Comparison of ENCODE assay signal across 12 cellular contexts in genomic region chr20:50248104-50248631, GRCh38. TPM values are rescaled to one million over a fixed set of nuclear protein-coding genes. Genes with fewer than 3 reads are reported as not detected.
DNase-seq lines count a peak whose midpoint lies in the region; ATAC-seq and TF ChIP-seq lines count a peak whose summit lies in the region.
"Had no signal": no experiment of that assay in that cellular context is flagged by ENCODE, and none has a peak within 500 bp of the region (broad histone marks: within the 10 kb centered on the region; RNA-seq: fewer than 3 reads in every experiment).

No MANE protein-coding gene starts in this region.

- peak overlapping the region in 1 of 3 donors; percentile 56 for H3K27ac ChIP-seq in right lobe of liver

- no peaks in the 10 kb centered on the region for H3K9me3 Mint-ChIP-seq in MCF 10A (ENCODE audit: unreplicated experiment)
- H3K9me3 Mint-ChIP-seq: endodermal cell; natural killer cell treated with Interleukin-12 subunit alpha and Interleukin-12 subunit beta and Interleukin-15 and Interleukin-18, amount 100 ng/mL, for 72 hours had no signal

- BruUV-seq in MCF 10A (replicated peaks; lab: Mats Ljungman, UMichigan), result no TSS peak

- CTCF ChIA-PET in MCF 10A (lab: Yijun Ruan, JAX), result interaction anchor here (0.6 kb wide), 1 partner anchor 706 kb away, joined by 3 read pairs; no protein-coding TSS in a partner anchor

- no peaks in the 10 kb centered on the region for H3K9me3 ChIP-seq in right lobe of liver

- no peak overlapping the region for H3K4me3 Mint-ChIP-seq in MCF 10A (ENCODE audit: unreplicated experiment)
- H3K4me3 Mint-ChIP-seq: endodermal cell; natural killer cell treated with Interleukin-12 subunit alpha and Interleukin-12 subunit beta and Interleukin-15 and Interleukin-18, amount 100 ng/mL, for 72 hours had no signal

- H3K36me3 Mint-ChIP-seq in MCF 10A (ENCODE audit: insufficient read depth, unreplicated experiment), result no peaks in the 10 kb centered on the region
- H3K36me3 Mint-ChIP-seq: natural killer cell treated with Interleukin-12 subunit alpha and Interleukin-12 subunit beta and Interleukin-15 and Interleukin-18, amount 100 ng/mL, for 72 hours had no signal

- TF ChIP-seq CTCF in MCF 10A (IDR thresholded peaks at IDR 0.05; ENCODE audit: unreplicated experiment) (no peak), right lobe of liver (IDR thresholded peaks at IDR 0.05) (no peak)

- no peaks in the 10 kb centered on the region for H3K27me3 Mint-ChIP-seq in MCF 10A (ENCODE audit: insufficient read depth, unreplicated experiment)

- intact Hi-C loops in Right ventricle myocardium inferior (cut with DNase I) (no loop called here), left ventricle myocardium superior (cut with micrococcal nuclease) (no loop called here), MCF 10A (cut with micrococcal nuclease) (no loop called here), right lobe of liver (cut with DNase I) (no loop called here)

- H3K27ac Mint-ChIP-seq in MCF 10A (ENCODE audit: low read depth, unreplicated experiment), result peak overlapping the region; percentile 64
- H3K27ac Mint-ChIP-seq: endodermal cell had no signal

- H3K36me3 ChIP-seq in right lobe of liver, result no peaks in the 10 kb centered on the region

- peaks cover 35% of the 10 kb centered on the region for H3K4me1 Mint-ChIP-seq in MCF 10A (ENCODE audit: insufficient read depth, unreplicated experiment)

- POLR2A ChIA-PET in MCF 10A (lab: Yijun Ruan, JAX), result interaction anchor here (0.7 to 1.2 kb wide), 6 partner anchors 14 to 73 kb away, joined by 3 to 6 read pairs (median 4); no protein-coding TSS in a partner anchor

- no peaks in the 10 kb centered on the region for H3K27me3 ChIP-seq in right lobe of liver

- no peak for TF ChIP-seq POLR2A in right lobe of liver (IDR thresholded peaks at IDR 0.05)

- DNase-seq in Right ventricle myocardium inferior (ENCODE audit: missing footprints) (peak; percentile 50), left ventricle myocardium superior (no peak), MCF 10A (ENCODE audit: unreplicated experiment) (peak; percentile 47), right lobe of liver (peak in 2 of 3 donors; percentile 62 to 66), putamen (ENCODE audit: low spot score) (no peak), occipital lobe (lab: John Stamatoyannopoulos, UW) (no peak)
- DNase-seq: endodermal cell; NCI-H1694; stimulated activated CD8-positive, alpha-beta memory T cell treated with anti-CD3 and anti-CD28 coated beads, Interleukin-4, amount 100 ng/mL, for 48 hours had no signal

- no peak for ATAC-seq in Right ventricle myocardium inferior
- ATAC-seq in left ventricle myocardium superior, result no peak
- peak; percentile 53 to 72 (median 65) for ATAC-seq in right lobe of liver
- no peak for ATAC-seq in HG02840 (IDR thresholded peaks at IDR 0.05; ENCODE audit: low FRiP score, unreplicated experiment)
- ATAC-seq in HG02973 (IDR thresholded peaks at IDR 0.05; ENCODE audit: unreplicated experiment), result no peak

- WGBS in right lobe of liver (ENCODE audit: insufficient coverage, low coverage, low lambda C conversion rate, missing lambda C conversion rate), result 29% methylated on average over 7 of the region's 17 CpGs

- H3K4me1 ChIP-seq in right lobe of liver, result peaks cover 0 to 58% (median 22%) of the 10 kb centered on the region in 4 donors

- no peak overlapping the region for H3K4me3 ChIP-seq in right lobe of liver

RNA-seq across cellular contexts. Expression of gene CEBPB, which starts 57.5 kb away (rescaled TPM):
- total RNA-seq in Right ventricle myocardium inferior, result 62.4 TPM
- total RNA-seq in left ventricle myocardium superior, result 59.4 TPM
- total RNA-seq in MCF 10A (2022), result 221 and 226 TPM in 2 replicates
- 100 to 1,000 TPM; 130 to 182 (median 152) TPM for total RNA-seq in right lobe of liver
- 0.78 TPM for total RNA-seq in occipital lobe

Comparison
In these comparisons a context has a peak if more than half of its experiments do, and no peak if none do; other contexts are left out.
1. DNase-seq: peak in Right ventricle myocardium inferior (single experiment), MCF 10A (single experiment) and right lobe of liver (2 of 3); none in left ventricle myocardium superior (single experiment), putamen (single experiment) and occipital lobe (single experiment).
2. ATAC-seq: peak in right lobe of liver (4 of 4); none in Right ventricle myocardium inferior (single experiment), left ventricle myocardium superior (single experiment), HG02840 (single experiment) and HG02973 (single experiment).
3. RNA of gene CEBPB, which starts 57.5 kb away (total RNA-seq): 221 to 226 TPM in MCF 10A, 130 to 182 TPM in right lobe of liver, 62.4 TPM in Right ventricle myocardium inferior (single experiment) and 59.4 TPM in left ventricle myocardium superior (single experiment); 0.78 TPM in occipital lobe (single experiment); every median in the first group is over 10 times any median in the second.